34 cellular contexts compared by ENCODE assay signal in the genomic region with DNA sequence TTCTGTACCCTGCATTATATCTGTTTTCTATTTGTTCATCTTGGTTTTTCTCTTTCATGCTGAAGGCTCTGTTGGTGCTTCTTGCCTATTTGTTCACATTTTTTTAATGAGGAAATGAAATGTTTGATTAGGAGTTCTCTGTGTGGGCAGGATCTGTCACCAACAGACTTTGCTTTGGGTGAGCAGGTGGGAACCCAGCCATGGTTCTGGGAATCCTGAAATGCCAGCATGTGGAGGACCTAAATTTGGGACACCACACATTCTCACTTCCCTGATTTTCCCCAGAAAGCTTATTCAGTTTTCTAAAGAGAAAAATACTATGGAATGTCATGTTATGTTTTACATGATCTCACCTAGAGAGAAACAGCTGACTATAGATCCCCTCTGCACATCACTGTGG.
"Had no signal": no experiment of that assay in that cellular context is flagged by ENCODE, and none has a peak within 500 bp of the region (broad histone marks: within the 10 kb centered on the region; RNA-seq: fewer than 3 reads in every experiment).

No MANE protein-coding gene starts in this region.

- H3K27ac ChIP-seq: KMS-11 had no signal

- DNase-seq: Karpas-422, Kasumi-1, MG63, MM.1S, MV-4-11, NCI-H1048, NCI-H1092, NCI-H1092 treated with DMSO at 0.1 percent for 48 hours, NCI-H1105, NCI-H1105 treated with DMSO at 0.1 percent for 48 hours, NCI-H1417, NCI-H1417 treated with DMSO at 0.1 percent for 48 hours, NCI-H1436, NCI-H1436 treated with DMSO at 0.1 percent for 48 hours, NCI-H146, NCI-H1694, NCI-H1694 treated with DMSO at 0.1 percent for 48 hours, NCI-H187, NCI-H187 treated with DMSO at 0.1 percent for 48 hours, NCI-H1930, NCI-H2029, NCI-H2029 treated with DMSO at 0.1 percent for 48 hours, NCI-H2081, NCI-H2081 treated with DMSO at 0.1 percent for 48 hours, NCI-H2107, NCI-H2171, NCI-H2171 treated with DMSO at 0.1 percent for 48 hours, NCI-H2227 treated with DMSO at 0.1 percent for 48 hours, NCI-H226, NCI-H345, NCI-H446, NCI-H446 treated with DMSO at 0.1 percent for 48 hours, NCI-H510A had no signal
